Comparison of ENCODE assay signal across 8 cellular contexts in genomic region chr6:69867075-69867911, GRCh38. TPM values are rescaled to one million over a fixed set of nuclear protein-coding genes. Genes with fewer than 3 reads are reported as not detected.
DNase-seq lines count a peak whose midpoint lies in the region; ATAC-seq, FAIRE-seq and TF ChIP-seq lines count a peak whose summit lies in the region.

No MANE protein-coding gene starts in this region.

- H3K4me1 ChIP-seq in lung (ENCODE audit: control insufficient read depth in 2 of 2, insufficient read depth in 2 of 2, low read length in 2 of 2), result peaks cover 0 to 6% of the 10 kb centered on the region in 2 donors

- FAIRE-seq in GM12892 (lab: Jason Lieb, UNC), result peak; percentile 94

- peak overlapping the region; percentile 32 for H3K4me3 ChIP-seq in HFF-Myc (replicated peaks; ENCODE audit: low read depth, low read length)
- peak overlapping the region; percentile 87 for H3K4me3 ChIP-seq in coronary artery
- peak overlapping the region; percentile 45 for H3K4me3 ChIP-seq in lung

- TF ChIP-seq CTCF in HFF-Myc (IDR thresholded peaks at IDR 0.05; ENCODE audit: low read depth, low read length, missing control alignments) (no peak), coronary artery (IDR thresholded peaks at IDR 0.05) (no peak), lung (IDR thresholded peaks at IDR 0.05; ENCODE audit: control extremely low read depth, extremely low read depth) (no peak)

- WGBS in lung, 2 donors, result 1% methylated on average over 62 to 82 of the region's 82 CpGs

- no peaks in the 10 kb centered on the region for H3K36me3 ChIP-seq in lung (ENCODE audit: control insufficient read depth in 2 of 2, insufficient read depth in 2 of 2, low read length in 2 of 2)

- H3K27me3 ChIP-seq in lung (ENCODE audit: control insufficient read depth, insufficient read depth), result no peaks in the 10 kb centered on the region

- H3K27ac ChIP-seq in coronary artery (peak overlapping the region; percentile 35 to 80), lung (ENCODE audit: low read depth in 1 of 2, low read length in 1 of 2) (peak overlapping the region in 1 of 2 donors; percentile 71)

- ATAC-seq in activated CD4-positive, CD25-positive, alpha-beta regulatory T cell treated with anti-CD3 and anti-CD28 coated beads, Interleukin-2, amount 50 U/mL, for 24 hours, result peak; percentile 81 to 84
- peak; percentile 83 for ATAC-seq in lung (ENCODE audit: insufficient read depth, low FRiP score)

- H3K9me3 ChIP-seq in lung (ENCODE audit: control insufficient read depth in 2 of 2, insufficient read depth in 1 of 2, low read length in 1 of 2), result no peaks in the 10 kb centered on the region

- DNase-seq in GM12892 (ENCODE audit: insufficient read length) (peak; percentile 35), HFF-Myc (ENCODE audit: extremely low read depth, low read depth) (no peak), NAMALWA (ENCODE audit: low spot score) (peak; percentile 84), coronary artery (ENCODE audit: low spot score) (peak; percentile 74), lung (ENCODE audit: low spot score) (peak; percentile 34), SHP77 treated with DMSO at 0.1 percent for 48 hours (lab: John Stamatoyannopoulos, UW) (no peak)
- DNase-seq in stimulated activated CD8-positive, alpha-beta memory T cell treated with anti-CD3 and anti-CD28 coated beads, Interleukin-12 subunit alpha, Interleukin-12 subunit beta, amount 100 ng/mL, for 1 hour (ENCODE audit: low read depth), result peak; percentile 29

- TF ChIP-seq POLR2A in GM12892 (IDR thresholded peaks at IDR 0.05; ENCODE audit: low read depth, low read length), result peak; percentile 44; the same call in 1 of the 2 replicates

RNA-seq across cellular contexts. Expression of gene COL19A1, which starts 0.9 kb away (rescaled TPM):
- 2.6 TPM for polyA plus RNA-seq in GM12892 (2012; ENCODE audit: missing spikeins)
- total RNA-seq in lung, result 1 to 10 TPM in 1 of 2 donors, under 1 TPM in 1; 0.80 to 4.4 TPM
- under 1 TPM in 1 of 2 donors, not detected in 1; 0.09 TPM for polyA plus RNA-seq in lung

Comparison
In these comparisons a context has a peak if more than half of its experiments do, and no peak if none do; other contexts are left out.
1. DNase-seq: peak in GM12892 (single experiment), NAMALWA (single experiment), coronary artery (single experiment), lung (single experiment) and stimulated activated CD8-positive, alpha-beta memory T cell treated with anti-CD3 and anti-CD28 coated beads, Interleukin-12 subunit alpha, Interleukin-12 subunit beta, amount 100 ng/mL, for 1 hour (single experiment); none in HFF-Myc (single experiment) and SHP77 treated with DMSO at 0.1 percent for 48 hours (single experiment).
2. H3K4me3 ChIP-seq: peak in every context shown above with its lines; median percentile 87 in coronary artery; 45 in lung; 32 in HFF-Myc.